Comparison of ENCODE assay signal across 8 cellular contexts in genomic region chr14:36070056-36071043, GRCh38.
DNase-seq lines count a peak whose midpoint lies in the region; ATAC-seq and TF ChIP-seq lines count a peak whose summit lies in the region.

No MANE protein-coding gene starts in this region.

- peaks cover 28% of the 10 kb centered on the region for H3K27me3 Mint-ChIP-seq in activated CD8-positive, alpha-beta T cell treated with anti-CD3 and anti-CD28 coated beads for 36 hours
- H3K27me3 Mint-ChIP-seq in naive thymus-derived CD4-positive, alpha-beta T cell: peaks cover 20 to 51% (median 31%) of the 10 kb centered on the region in 5 donors

- no peaks in the 10 kb centered on the region for H3K79me2 ChIP-seq in parathyroid adenoma

- H3K4me2 ChIP-seq in parathyroid adenoma (ENCODE audit: low read length): no peak overlapping the region

- intact Hi-C loops in activated CD8-positive, alpha-beta T cell treated with anti-CD3 and anti-CD28 coated beads for 36 hours (cut with micrococcal nuclease): loop anchor here (2.0 to 5.0 kb wide), 2 partner anchors 188 to 307 kb away; no protein-coding TSS in a partner anchor
- intact Hi-C loops in naive thymus-derived CD4-positive, alpha-beta T cell (cut with micrococcal nuclease): loop anchor here (1.0 kb wide), 1 partner anchor 304 kb away; no protein-coding TSS in a partner anchor

- H3K36me3 ChIP-seq in parathyroid adenoma (ENCODE audit: control insufficient read depth, insufficient read depth, low read length): no peaks in the 10 kb centered on the region
- no peaks in the 10 kb centered on the region for H3K36me3 ChIP-seq in naive thymus-derived CD4-positive, alpha-beta T cell (ENCODE audit: control insufficient read depth in 2 of 3, insufficient read depth in 3 of 3, low read length in 3 of 3)

- peaks cover 2% of the 10 kb centered on the region for H3K4me1 Mint-ChIP-seq in activated CD8-positive, alpha-beta T cell treated with anti-CD3 and anti-CD28 coated beads for 36 hours (ENCODE audit: low read depth)
- H3K4me1 Mint-ChIP-seq in naive thymus-derived CD4-positive, alpha-beta T cell: peaks cover 0 to 4% (median 0%) of the 10 kb centered on the region in 7 donors

- H3K27ac ChIP-seq in 22Rv1 (no peak overlapping the region), parathyroid adenoma (no peak overlapping the region)
- no peak overlapping the region for H3K27ac ChIP-seq in naive thymus-derived CD4-positive, alpha-beta T cell (ENCODE audit: low read depth, low read length)

- no peaks in the 10 kb centered on the region for H3K36me3 Mint-ChIP-seq in activated CD8-positive, alpha-beta T cell treated with anti-CD3 and anti-CD28 coated beads for 36 hours (ENCODE audit: low read depth)
- no peaks in the 10 kb centered on the region for H3K36me3 Mint-ChIP-seq in naive thymus-derived CD4-positive, alpha-beta T cell

- peak; percentile 90 for TF ChIP-seq CTCF in 22Rv1 (IDR thresholded peaks at IDR 0.05)
- TF ChIP-seq CTCF in GM13977 (IDR thresholded peaks at IDR 0.05; ENCODE audit: extremely low read depth, insufficient read depth, missing control alignments): peak; percentile 90
- TF ChIP-seq CTCF in activated CD8-positive, alpha-beta T cell treated with anti-CD3 and anti-CD28 coated beads for 36 hours (IDR thresholded peaks at IDR 0.05): peak; percentile 62
- TF ChIP-seq CTCF in foreskin fibroblast (IDR thresholded peaks at IDR 0.05; ENCODE audit: low read depth, low read length): peak; percentile 92
- TF ChIP-seq CTCF in parathyroid adenoma (IDR thresholded peaks at IDR 0.05): peak; percentile 44

- H3K27ac Mint-ChIP-seq in activated CD8-positive, alpha-beta T cell treated with anti-CD3 and anti-CD28 coated beads for 36 hours: no peak overlapping the region
- no peak overlapping the region for H3K27ac Mint-ChIP-seq in naive thymus-derived CD4-positive, alpha-beta T cell

- H3K9me3 ChIP-seq in parathyroid adenoma (ENCODE audit: control insufficient read depth, low read length): no peaks in the 10 kb centered on the region
- no peaks in the 10 kb centered on the region for H3K9me3 ChIP-seq in naive thymus-derived CD4-positive, alpha-beta T cell (ENCODE audit: control insufficient read depth in 2 of 3, low read length in 3 of 3)

- no peak overlapping the region for H3K4me3 ChIP-seq in foreskin fibroblast (ENCODE audit: low read depth in 1 of 2, low read length in 2 of 2)
- H3K4me3 ChIP-seq in parathyroid adenoma (ENCODE audit: low read depth, low read length): no peak overlapping the region
- H3K4me3 ChIP-seq in naive thymus-derived CD4-positive, alpha-beta T cell (ENCODE audit: low read length): no peak overlapping the region

- no peak overlapping the region for H3K9ac ChIP-seq in parathyroid adenoma

- H2AFZ ChIP-seq in parathyroid adenoma: no peak overlapping the region

- DNase-seq in GM13977 (ENCODE audit: low spot score): peak; percentile 44
- peak; percentile 61 for DNase-seq in NCI-H2171 treated with DMSO at 0.1 percent for 48 hours (lab: John Stamatoyannopoulos, UW)
- peak; percentile 65 for DNase-seq in activated CD8-positive, alpha-beta T cell treated with anti-CD3 and anti-CD28 coated beads for 36 hours
- peak; percentile 36 to 80 for DNase-seq in foreskin fibroblast
- no peak for DNase-seq in naive thymus-derived CD4-positive, alpha-beta T cell

- H3K4me1 ChIP-seq in parathyroid adenoma: no peaks in the 10 kb centered on the region
- no peaks in the 10 kb centered on the region for H3K4me1 ChIP-seq in naive thymus-derived CD4-positive, alpha-beta T cell (ENCODE audit: control insufficient read depth in 2 of 2, insufficient read depth in 2 of 2, low read length in 2 of 2)

- no peaks in the 10 kb centered on the region for H3K9me3 Mint-ChIP-seq in activated CD8-positive, alpha-beta T cell treated with anti-CD3 and anti-CD28 coated beads for 36 hours
- no peaks in the 10 kb centered on the region for H3K9me3 Mint-ChIP-seq in naive thymus-derived CD4-positive, alpha-beta T cell

- H3K27me3 ChIP-seq in parathyroid adenoma (ENCODE audit: control insufficient read depth, insufficient read depth, low read length): no peaks in the 10 kb centered on the region
- H3K27me3 ChIP-seq in naive thymus-derived CD4-positive, alpha-beta T cell (ENCODE audit: control insufficient read depth in 2 of 2, insufficient read depth in 2 of 2, low read length in 2 of 2): no peaks in the 10 kb centered on the region

- H3K4me3 Mint-ChIP-seq in activated CD8-positive, alpha-beta T cell treated with anti-CD3 and anti-CD28 coated beads for 36 hours: no peak overlapping the region
- H3K4me3 Mint-ChIP-seq in naive thymus-derived CD4-positive, alpha-beta T cell: no peak overlapping the region

- in situ Hi-C loops in GM13977 (cut with MboI; ENCODE audit: low pct_unique_long_range_greater_than_20kb, low sequenced_read_pairs, unreplicated experiment): loop anchor here (25.0 kb wide), 1 partner anchor 292 kb away; no protein-coding TSS in a partner anchor

- POLR2A ChIA-PET in activated CD8-positive, alpha-beta T cell treated with anti-CD3 and anti-CD28 coated beads for 36 hours (lab: Charles Lee): no interaction called here
- POLR2A ChIA-PET in naive thymus-derived CD4-positive, alpha-beta T cell (lab: Charles Lee): no interaction called here

- peak; percentile 62 for ATAC-seq in HG03095 (IDR thresholded peaks at IDR 0.05; ENCODE audit: unreplicated experiment)
- peak; percentile 55 for ATAC-seq in activated CD8-positive, alpha-beta T cell treated with anti-CD3 and anti-CD28 coated beads for 36 hours
- ATAC-seq in naive thymus-derived CD4-positive, alpha-beta T cell: no peak

- CTCF ChIA-PET in activated CD8-positive, alpha-beta T cell treated with anti-CD3 and anti-CD28 coated beads for 36 hours (lab: Charles Lee): interaction anchor here (0.6 to 8.3 kb wide), 54 partner anchors 8 to 531 kb away, joined by 3 to 126 read pairs (median 5); partner anchors contain the start of gene NKX2-1
- CTCF ChIA-PET in naive thymus-derived CD4-positive, alpha-beta T cell (lab: Charles Lee): interaction anchor here (0.6 to 3.0 kb wide), 6 partner anchors 10 to 1307 kb away, joined by 3 to 20 read pairs (median 4); no protein-coding TSS in a partner anchor

Comparison
In these comparisons a context has a peak if more than half of its experiments do, and no peak if none do; other contexts are left out.
1. DNase-seq: peak in GM13977 (single experiment), NCI-H2171 treated with DMSO at 0.1 percent for 48 hours (single experiment), activated CD8-positive, alpha-beta T cell treated with anti-CD3 and anti-CD28 coated beads for 36 hours (single experiment) and foreskin fibroblast (2 of 2); none in naive thymus-derived CD4-positive, alpha-beta T cell (0 of 9).
2. Peak in every context shown above with its lines, with median percentiles within 50 percentile points of each other: CTCF ChIP-seq.